In the genomic region with DNA sequence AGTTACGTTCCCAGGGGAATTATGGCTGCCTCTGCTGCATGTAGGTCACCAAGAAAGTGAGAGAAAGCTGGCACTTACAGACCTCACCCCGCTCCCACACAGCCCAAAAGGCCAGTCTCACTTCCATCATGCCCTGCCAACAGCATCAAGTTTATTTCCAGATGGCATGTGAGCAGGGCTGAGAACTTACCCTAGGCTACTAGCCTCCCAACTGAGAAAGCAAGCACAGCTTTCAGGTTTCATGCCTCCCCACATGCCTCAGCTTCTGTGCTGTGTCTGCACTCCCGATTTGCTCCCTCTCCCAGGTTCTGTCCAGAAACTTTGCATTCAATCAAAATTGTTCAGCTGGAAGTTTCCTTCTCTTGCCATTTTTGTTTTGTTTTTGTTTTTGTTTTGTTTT, we compare ENCODE assay signal across 11 cellular contexts. TPM values are rescaled to one million over a fixed set of nuclear protein-coding genes. Genes with fewer than 3 reads are reported as not detected.
"Had no signal": no experiment of that assay in that cellular context is flagged by ENCODE, and none has a peak within 500 bp of the region (broad histone marks: within the 10 kb centered on the region; RNA-seq: fewer than 3 reads in every experiment).

No MANE protein-coding gene starts in this region.

- H3K9me3 ChIP-seq: HAP-1 had no signal

- DNase-seq: GM23248, GOT3, H7, H9, HCEC 1CT, HFFc6 had no signal

- FAIRE-seq: H54 had no signal

- ATAC-seq: GM23338, HCT116 had no signal

- H3K4me2 ChIP-seq: GM23338 had no signal

- H2AFZ ChIP-seq: GM23248, GM23338 had no signal

- H3K27ac ChIP-seq: GM23248 had no signal

- H3K9ac ChIP-seq: GM23248 had no signal

- H3K4me3 ChIP-seq: GM23248, GM23338, HAP-1 had no signal

- H3K36me3 ChIP-seq: HAP-1 had no signal

- H3K4me1 ChIP-seq: HAP-1 had no signal

RNA-seq across cellular contexts. Expression of gene CRB1, which starts 59.1 kb away (rescaled TPM):
- total RNA-seq: H4, H7, H9 had no signal
- polyA plus RNA-seq: GM23248 had no signal
